In genomic region chr1:209364716-209365115, GRCh38 we compare ENCODE assay signal across 20 cellular contexts.
A peak's percentile ranks its signal among the peaks of the same experiment; 100 is the strongest.
DNase-seq lines count a peak whose midpoint lies in the region; ATAC-seq, FAIRE-seq and TF ChIP-seq lines count a peak whose summit lies in the region.
"Had no signal": no experiment of that assay in that cellular context is flagged by ENCODE, and none has a peak within 500 bp of the region (broad histone marks: within the 10 kb centered on the region; RNA-seq: fewer than 3 reads in every experiment).

No MANE protein-coding gene starts in this region.

- FAIRE-seq in astrocyte (lab: Jason Lieb, UNC) (no peak), urothelium cell line (lab: Jason Lieb, UNC) (no peak)
- FAIRE-seq: GM12891 had no signal

- no peaks in the 10 kb centered on the region for H4K20me1 ChIP-seq in astrocyte (ENCODE audit: insufficient read depth, low read length)

- peak overlapping the region; percentile 75 for H3K27ac Mint-ChIP-seq in astrocyte (ENCODE audit: unreplicated experiment)
- H3K27ac Mint-ChIP-seq: activated naive CD8-positive, alpha-beta T cell treated with anti-CD3 and anti-CD28 coated beads for 36 hours; stimulated activated naive CD8-positive, alpha-beta T cell treated with anti-CD3 and anti-CD28 coated beads, Interleukin-15, amount 100 ng/mL, for 72 hours; WTC11 had no signal

- H3K9me3 ChIP-seq in astrocyte (ENCODE audit: insufficient read depth, low read depth, low read length), result no peaks in the 10 kb centered on the region
- H3K9me3 ChIP-seq: esophagus muscularis mucosa, MG63, SJSA1, uterus had no signal

- peak; percentile 41 for DNase-seq in HT-29 (ENCODE audit: low spot score)
- DNase-seq in astrocyte (ENCODE audit: low read depth), result peak; percentile 41
- peak; percentile 71 for DNase-seq in kidney epithelial cell (ENCODE audit: low read depth)
- peak; percentile 81 for DNase-seq in urothelium cell line (ENCODE audit: low spot score)
- DNase-seq in effector CD8-positive, alpha-beta T cell (lab: John Stamatoyannopoulos, UW), result no peak
- no peak for DNase-seq in NOMO-1 (lab: John Stamatoyannopoulos, UW; ENCODE audit: unreplicated experiment in 2 of 2)
- DNase-seq: activated naive CD8-positive, alpha-beta T cell treated with anti-CD3 and anti-CD28 coated beads for 36 hours; activated T-cell treated with anti-CD3 and anti-CD28 coated beads, Interleukin-2, amount 50 U/mL, for 48 hours; cortex of kidney; MG63; NCI-H146; stimulated activated naive CD8-positive, alpha-beta T cell treated with anti-CD3 and anti-CD28 coated beads, Interleukin-15, amount 100 ng/mL, for 72 hours; T-helper 2 cell; uterus had no signal

- H3K36me3 Mint-ChIP-seq in astrocyte (ENCODE audit: low read depth, unreplicated experiment), result no peaks in the 10 kb centered on the region
- H3K36me3 Mint-ChIP-seq: activated naive CD8-positive, alpha-beta T cell treated with anti-CD3 and anti-CD28 coated beads for 36 hours; brain had no signal

- H3K27me3 ChIP-seq in astrocyte (ENCODE audit: insufficient read depth, low read length) (no peaks in the 10 kb centered on the region), kidney epithelial cell (ENCODE audit: control insufficient read depth, insufficient read depth, low read length) (no peaks in the 10 kb centered on the region)
- H3K27me3 ChIP-seq: esophagus muscularis mucosa, MG63, SJSA1, uterus had no signal

- H3K27me3 Mint-ChIP-seq in astrocyte (ENCODE audit: low read depth, unreplicated experiment), result no peaks in the 10 kb centered on the region

- H3K9me3 Mint-ChIP-seq in astrocyte (ENCODE audit: unreplicated experiment), result peaks cover 2% of the 10 kb centered on the region
- H3K9me3 Mint-ChIP-seq: activated naive CD8-positive, alpha-beta T cell treated with anti-CD3 and anti-CD28 coated beads for 36 hours; stimulated activated naive CD8-positive, alpha-beta T cell treated with anti-CD3 and anti-CD28 coated beads, Interleukin-15, amount 100 ng/mL, for 72 hours had no signal

- H3K4me3 ChIP-seq in astrocyte (ENCODE audit: insufficient read depth, low read depth, low read length) (no peak overlapping the region), kidney epithelial cell (ENCODE audit: low read depth, low read length) (no peak overlapping the region)
- H3K4me3 ChIP-seq: esophagus muscularis mucosa, MG63, SJSA1, uterus had no signal

- peaks cover 49% of the 10 kb centered on the region for H3K4me1 Mint-ChIP-seq in astrocyte (ENCODE audit: low read depth, unreplicated experiment)
- H3K4me1 Mint-ChIP-seq: activated naive CD8-positive, alpha-beta T cell treated with anti-CD3 and anti-CD28 coated beads for 36 hours; stimulated activated naive CD8-positive, alpha-beta T cell treated with anti-CD3 and anti-CD28 coated beads, Interleukin-15, amount 100 ng/mL, for 72 hours had no signal

- peaks cover 33% of the 10 kb centered on the region for H3K4me1 ChIP-seq in astrocyte (ENCODE audit: insufficient read depth, low read length)
- H3K4me1 ChIP-seq: esophagus muscularis mucosa had no signal

- H3K36me3 ChIP-seq in astrocyte (ENCODE audit: insufficient read depth, low read length) (no peaks in the 10 kb centered on the region), kidney epithelial cell (ENCODE audit: control insufficient read depth, insufficient read depth, low read length) (no peaks in the 10 kb centered on the region)
- H3K36me3 ChIP-seq: esophagus muscularis mucosa, MG63, SJSA1, uterus had no signal

- H3K79me2 ChIP-seq in astrocyte (ENCODE audit: insufficient read depth, low read length), result no peaks in the 10 kb centered on the region

- ATAC-seq in HG03097 (IDR thresholded peaks at IDR 0.05; ENCODE audit: low FRiP score, unreplicated experiment), result no peak
- ATAC-seq: stimulated activated naive CD8-positive, alpha-beta T cell treated with anti-CD3 and anti-CD28 coated beads, Interleukin-15, amount 100 ng/mL, for 72 hours; WTC11 had no signal

- no peak overlapping the region for H2AFZ ChIP-seq in astrocyte (ENCODE audit: low read depth, low read length)

- TF ChIP-seq CTCF in astrocyte (IDR thresholded peaks at IDR 0.05; ENCODE audit: insufficient read depth, low read depth, low read length) (no peak), kidney epithelial cell (IDR thresholded peaks at IDR 0.05; ENCODE audit: insufficient read depth, low read length, poor library complexity, severe bottlenecking) (no peak)

- no peak overlapping the region for H3K4me2 ChIP-seq in astrocyte (ENCODE audit: low read length)

- H3K9ac ChIP-seq in astrocyte (ENCODE audit: low read length), result no peak overlapping the region

- no peak overlapping the region for H3K27ac ChIP-seq in astrocyte (ENCODE audit: low read depth, low read length)
- H3K27ac ChIP-seq: esophagus muscularis mucosa, SJSA1, uterus had no signal

- H3K4me3 Mint-ChIP-seq in astrocyte (ENCODE audit: unreplicated experiment), result no peak overlapping the region
- H3K4me3 Mint-ChIP-seq: activated naive CD8-positive, alpha-beta T cell treated with anti-CD3 and anti-CD28 coated beads for 36 hours; brain; stimulated activated naive CD8-positive, alpha-beta T cell treated with anti-CD3 and anti-CD28 coated beads, Interleukin-15, amount 100 ng/mL, for 72 hours; WTC11 had no signal

Comparison
In these comparisons a context has a peak if more than half of its experiments do, and no peak if none do; other contexts are left out.
1. DNase-seq: peak in HT-29 (single experiment), astrocyte (single experiment), kidney epithelial cell (single experiment) and urothelium cell line (single experiment); none in effector CD8-positive, alpha-beta T cell (single experiment) and NOMO-1 (0 of 2).